Comparison of ENCODE assay signal across 8 cellular contexts in genomic region chr1:247331172-247331525, GRCh38. TPM values are rescaled to one million over a fixed set of nuclear protein-coding genes. Genes with fewer than 3 reads are reported as not detected.
DNase-seq lines count a peak whose midpoint lies in the region; ATAC-seq and TF ChIP-seq lines count a peak whose summit lies in the region.

No MANE protein-coding gene starts in this region.

- H3K27me3 ChIP-seq in AG04450 (ENCODE audit: control insufficient read depth, insufficient read depth, low read length), result no peaks in the 10 kb centered on the region

- no peaks in the 10 kb centered on the region for H3K9me3 Mint-ChIP-seq in activated CD4-positive, alpha-beta T cell treated with anti-CD3 and anti-CD28 coated beads for 36 hours (ENCODE audit: low read depth)

- peaks cover 25% of the 10 kb centered on the region for H3K36me3 Mint-ChIP-seq in activated CD4-positive, alpha-beta T cell treated with anti-CD3 and anti-CD28 coated beads for 36 hours (ENCODE audit: low read depth)

- H3K27me3 Mint-ChIP-seq in activated CD4-positive, alpha-beta T cell treated with anti-CD3 and anti-CD28 coated beads for 36 hours, result no peaks in the 10 kb centered on the region

- CTCF ChIA-PET in AG04450 (lab: Charles Lee), result interaction anchor here (3.2 kb wide), 1 partner anchor 59 kb away, joined by 16 read pairs; no protein-coding TSS in a partner anchor
- CTCF ChIA-PET in activated CD4-positive, alpha-beta T cell treated with anti-CD3 and anti-CD28 coated beads for 36 hours (lab: Charles Lee), result interaction anchor here (0.6 kb wide), 2 partner anchors 62 to 209 kb away, joined by 3 to 4 read pairs; no protein-coding TSS in a partner anchor

- H3K4me1 Mint-ChIP-seq in activated CD4-positive, alpha-beta T cell treated with anti-CD3 and anti-CD28 coated beads for 36 hours, result peaks cover 14% of the 10 kb centered on the region

- POLR2A ChIA-PET in AG04450 (lab: Yijun Ruan, JAX), result interaction anchor here (0.7 to 1.7 kb wide), 5 partner anchors 26 to 399 kb away, joined by 3 to 5 read pairs (median 5); partner anchors contain the start of gene AHCTF1
- POLR2A ChIA-PET in activated CD4-positive, alpha-beta T cell treated with anti-CD3 and anti-CD28 coated beads for 36 hours (lab: Charles Lee), result interaction anchor here (0.6 kb wide), 2 partner anchors 12 to 148 kb away, joined by 3 to 8 read pairs; no protein-coding TSS in a partner anchor

- peak overlapping the region; percentile 80 for H3K27ac ChIP-seq in AG04450 (ENCODE audit: low read depth, low read length)

- intact Hi-C loops in activated CD4-positive, alpha-beta T cell treated with anti-CD3 and anti-CD28 coated beads for 36 hours (cut with DNase I, micrococcal nuclease), result loop anchor here (1.0 to 10.0 kb wide), 13 partner anchors 8 to 1526 kb away; partner anchors contain the start of genes ZNF669 (in 2 of the 2), ZNF670 (in 2 of the 2), AHCTF1 (in 1 of the 2) and SMYD3 (in 1 of the 2)

- H3K27ac Mint-ChIP-seq in activated CD4-positive, alpha-beta T cell treated with anti-CD3 and anti-CD28 coated beads for 36 hours, result peak overlapping the region; percentile 76

- H3K4me3 Mint-ChIP-seq in activated CD4-positive, alpha-beta T cell treated with anti-CD3 and anti-CD28 coated beads for 36 hours, result peak overlapping the region; percentile 78

- ATAC-seq in GM18861 (IDR thresholded peaks at IDR 0.05; ENCODE audit: unreplicated experiment) (peak; percentile 47), HG03095 (IDR thresholded peaks at IDR 0.05; ENCODE audit: unreplicated experiment) (peak; percentile 60), left lobe of liver (peak; percentile 80)
- ATAC-seq in activated CD4-positive, alpha-beta T cell treated with anti-CD3 and anti-CD28 coated beads for 36 hours, result peak; percentile 82

- H3K9me3 ChIP-seq in AG04450 (ENCODE audit: control insufficient read depth, insufficient read depth, low read length), result no peaks in the 10 kb centered on the region; the same call in 1 of the 2 replicates

- TF ChIP-seq CTCF in AG04450 (IDR thresholded peaks at IDR 0.05; ENCODE audit: low read depth, low read length) (no peak), choroid plexus epithelial cell (conservative IDR thresholded peaks at IDR 0.05; ENCODE audit: low read depth, low read length) (no peak)

- H3K4me3 ChIP-seq in AG04450 (ENCODE audit: low read depth, low read length) (peak overlapping the region; percentile 81), choroid plexus epithelial cell (ENCODE audit: low read depth, low read length) (peak overlapping the region; percentile 89)

- peak; percentile 52 for DNase-seq in AG04450 (ENCODE audit: low read depth, low spot score)
- peak; percentile 5 for DNase-seq in NCI-H2196 treated with DMSO at 0.1 percent for 48 hours (lab: John Stamatoyannopoulos, UW; ENCODE audit: unreplicated experiment)
- DNase-seq in activated CD4-positive, alpha-beta T cell treated with anti-CD3 and anti-CD28 coated beads for 36 hours, result peak; percentile 86
- DNase-seq in choroid plexus epithelial cell (ENCODE audit: low read depth), result peak; percentile 80
- DNase-seq in left lobe of liver (ENCODE audit: low spot score), result peak; percentile 68
- DNase-seq in stimulated activated CD4-positive, alpha-beta T cell treated with anti-CD3 and anti-CD28 coated beads, Interleukin-2, amount 100 ng/mL, for 48 hours, result peak; percentile 56 to 63

RNA-seq across cellular contexts. Expression of gene ZNF496, which starts 0.5 kb away (rescaled TPM):
- 18.5 and 20.0 TPM in 2 replicates for polyA plus RNA-seq in AG04450 (2011; rRNA removed)
- polyA minus RNA-seq in AG04450 (2011; rRNA and poly(A)+ RNA removed), result 30.6 and 37.1 TPM in 2 replicates
- total RNA-seq in activated CD4-positive, alpha-beta T cell treated with anti-CD3 and anti-CD28 coated beads for 36 hours, result 1 to 10 TPM; 9.3 to 9.5 TPM
- 4.4 TPM for total RNA-seq in left lobe of liver

Comparison
In these comparisons a context has a peak if more than half of its experiments do, and no peak if none do; other contexts are left out.
1. Peak in every context shown above with its lines: DNase-seq, ATAC-seq, H3K4me3 ChIP-seq and H3K27ac ChIP-seq.
2. DNase-seq: peak in every context shown above with its lines; median percentile 86 in activated CD4-positive, alpha-beta T cell treated with anti-CD3 and anti-CD28 coated beads for 36 hours; 80 in choroid plexus epithelial cell; 68 in left lobe of liver; 60 in stimulated activated CD4-positive, alpha-beta T cell treated with anti-CD3 and anti-CD28 coated beads, Interleukin-2, amount 100 ng/mL, for 48 hours; 52 in AG04450; 5 in NCI-H2196 treated with DMSO at 0.1 percent for 48 hours.